In genomic region chr16:1938910-1939309, GRCh38 we compare ENCODE assay signal across 20 cellular contexts. TPM values are rescaled to one million over a fixed set of nuclear protein-coding genes. Genes with fewer than 3 reads are reported as not detected.
"Had no signal": no experiment of that assay in that cellular context is flagged by ENCODE, and none has a peak within 500 bp of the region (broad histone marks: within the 10 kb centered on the region; RNA-seq: fewer than 3 reads in every experiment).

No MANE protein-coding gene starts in this region.

- H3K27ac ChIP-seq: thoracic aorta had no signal

- ATAC-seq: body of pancreas; left lung; mucosa of descending colon; pancreas; sciatic nerve; stimulated activated memory B cell treated with anti-CD40 and anti-IgM and Interleukin-4, amounts not matched to agents 10 μg/mL and 1 μg/mL and 100 μg/mL, for 72 hours had no signal

- FAIRE-seq: colon, endometrium, kidney, pancreas had no signal

- H3K9me3 ChIP-seq: body of pancreas, left lung, mucosa of descending colon, pancreas, thoracic aorta had no signal

- H3K4me3 ChIP-seq: body of pancreas, mucosa of descending colon, thoracic aorta had no signal

- DNase-seq: activated CD4-positive, alpha-beta memory T cell treated with anti-CD3 and anti-CD28 coated beads for 36 hours; activated T-cell treated with anti-CD3 and anti-CD28 coated beads for 4 hours; erythroblast; foreskin melanocyte; kidney; naive B cell; stimulated activated CD4-positive, alpha-beta T cell treated with anti-CD3 and anti-CD28 coated beads, Interleukin-4, amount 100 ng/mL, for 4 hours; T-helper 2 cell had no signal

- H3K27me3 ChIP-seq: body of pancreas, left lung, pancreas had no signal

RNA-seq across cellular contexts. Expression of gene RPL3L, which starts 15.6 kb away (rescaled TPM):
- total RNA-seq: activated CD4-positive, alpha-beta memory T cell treated with anti-CD3 and anti-CD28 coated beads for 36 hours; kidney; mucosa of descending colon; sciatic nerve; thoracic aorta; ureter had no signal

RNA-seq across cellular contexts. Expression of gene HS3ST6, which starts 20.7 kb away (rescaled TPM):
- total RNA-seq: activated CD4-positive, alpha-beta memory T cell treated with anti-CD3 and anti-CD28 coated beads for 36 hours; activated T-helper 1 cell treated with anti-CD3 and anti-CD28 coated beads, Interleukin-12 subunit alpha, Interleukin-12 subunit beta, Interleukin-2, Interleukin-4 antibody, amounts not matched to agents 30 ng/mL and 10 ng/mL and 1 ng/mL, durations not matched to agents 14 hours and 24 hours and 36 hours; body of pancreas; cardiac septum; pancreas; sciatic nerve; thoracic aorta had no signal
